15 cellular contexts compared by ENCODE assay signal in the genomic region with DNA sequence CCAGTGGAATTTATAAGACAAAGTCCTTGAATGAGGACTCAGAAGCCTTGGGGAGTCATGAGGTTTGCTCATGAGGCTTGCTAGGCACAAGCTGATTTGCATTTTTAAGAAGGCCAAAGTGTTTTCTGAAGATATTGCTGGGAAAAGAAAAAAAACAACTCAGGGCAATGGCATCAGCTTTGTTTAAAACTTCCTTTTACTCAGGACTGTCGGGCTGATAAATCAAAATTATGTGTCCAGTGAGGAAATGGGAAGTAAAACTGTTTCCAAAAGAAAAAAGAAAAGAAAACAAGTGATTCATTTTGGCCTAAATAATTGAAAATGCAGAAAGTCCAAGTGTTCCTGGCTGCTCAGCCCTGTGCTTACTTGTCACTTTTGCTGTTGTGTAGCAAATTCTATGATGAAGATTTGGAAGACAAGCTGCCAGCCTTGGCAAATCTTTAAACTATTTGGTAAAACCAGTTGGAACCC.
DNase-seq lines count a peak whose midpoint lies in the region; ATAC-seq and TF ChIP-seq lines count a peak whose summit lies in the region.
"Had no signal": no experiment of that assay in that cellular context is flagged by ENCODE, and none has a peak within 500 bp of the region (broad histone marks: within the 10 kb centered on the region; RNA-seq: fewer than 3 reads in every experiment).

No MANE protein-coding gene starts in this region.

- intact Hi-C loops in left cardiac atrium (cut with DNase I) (no loop called here), gastrocnemius medialis (cut with DNase I; ENCODE audit: low total_unique reads) (no loop called here)

- no peaks in the 10 kb centered on the region for H3K9me3 Mint-ChIP-seq in progenitor cell of endocrine pancreas (ENCODE audit: low read depth)
- H3K9me3 Mint-ChIP-seq: T-cell had no signal

- H3K4me3 ChIP-seq in gastrocnemius medialis: no peak overlapping the region
- H3K4me3 ChIP-seq: tibial nerve had no signal

- DNase-seq in CD1c-positive myeloid dendritic cell (ENCODE audit: extremely low spot score) (peak; percentile 75), SK-MEL-5 (ENCODE audit: low read depth, low spot score) (peak; percentile 51), left cardiac atrium (no peak), gastrocnemius medialis (peak; percentile 6 to 29), HCEC 1CT (no peak), progenitor cell of endocrine pancreas (ENCODE audit: low spot score, unreplicated experiment) (no peak)
- no peak for DNase-seq in stimulated activated CD4-positive, alpha-beta T cell treated with anti-CD3 and anti-CD28 coated beads, Interleukin-4, amount 100 ng/mL, for 1 hour
- DNase-seq in activated T-cell treated with anti-CD3 and anti-CD28 coated beads, Interleukin-2, amount 50 U/mL, for 1 hour: no peak
- DNase-seq: BE2C; NCI-H446 treated with DMSO at 0.1 percent for 48 hours; stimulated activated CD4-positive, alpha-beta T cell treated with anti-CD3 and anti-CD28 coated beads, Interleukin-15, amount 100 ng/mL, for 24 hours; T-cell had no signal

- H3K4me3 Mint-ChIP-seq in progenitor cell of endocrine pancreas (ENCODE audit: low read depth): no peak overlapping the region
- H3K4me3 Mint-ChIP-seq: mesothelial cell of epicardium, T-cell had no signal

- H3K27me3 ChIP-seq in gastrocnemius medialis: no peaks in the 10 kb centered on the region
- H3K27me3 ChIP-seq: BE2C, tibial nerve had no signal

- no peaks in the 10 kb centered on the region for H3K4me1 Mint-ChIP-seq in progenitor cell of endocrine pancreas (ENCODE audit: low read depth)

- H3K9me3 ChIP-seq in gastrocnemius medialis: no peaks in the 10 kb centered on the region
- H3K9me3 ChIP-seq: BE2C, tibial nerve had no signal

- peak; percentile 34 to 49 for ATAC-seq in left cardiac atrium
- ATAC-seq in gastrocnemius medialis: peak; percentile 58 to 60
- ATAC-seq: Panc1, T-cell had no signal

- H3K36me3 ChIP-seq in gastrocnemius medialis: no peaks in the 10 kb centered on the region
- H3K36me3 ChIP-seq: BE2C, tibial nerve had no signal

- H3K27ac ChIP-seq in gastrocnemius medialis: peak overlapping the region in 2 of 4 donors; percentile 16 to 34

- H3K27ac Mint-ChIP-seq in progenitor cell of endocrine pancreas: no peak overlapping the region
- H3K27ac Mint-ChIP-seq: mesothelial cell of epicardium, T-cell had no signal

- H3K4me1 ChIP-seq in gastrocnemius medialis: peaks cover 0 to 4% of the 10 kb centered on the region in 2 donors

- no peak for TF ChIP-seq POLR2A in gastrocnemius medialis (IDR thresholded peaks at IDR 0.05)

- TF ChIP-seq CTCF in gastrocnemius medialis (IDR thresholded peaks at IDR 0.05 in 4 of 5, conservative IDR thresholded peaks at IDR 0.05 in 1 of 5): no peak
- no peak for TF ChIP-seq CTCF in progenitor cell of endocrine pancreas (IDR thresholded peaks at IDR 0.05; ENCODE audit: unreplicated experiment)

- in situ Hi-C loops in SK-MEL-5 (cut with HindIII; ENCODE audit: low pct_unique_long_range_greater_than_20kb, low sequenced_read_pairs): no loop called here
- in situ Hi-C loops in gastrocnemius medialis (cut with MboI; ENCODE audit: low sequenced_read_pairs in 4 of 4): no loop called here

- no peaks in the 10 kb centered on the region for H3K27me3 Mint-ChIP-seq in progenitor cell of endocrine pancreas

- H3K36me3 Mint-ChIP-seq in progenitor cell of endocrine pancreas (ENCODE audit: insufficient read depth): no peaks in the 10 kb centered on the region
- H3K36me3 Mint-ChIP-seq: mesothelial cell of epicardium, T-cell had no signal

Comparison
In these comparisons a context has a peak if more than half of its experiments do, and no peak if none do; other contexts are left out.
1. DNase-seq: peak in CD1c-positive myeloid dendritic cell (single experiment), SK-MEL-5 (single experiment) and gastrocnemius medialis (2 of 2); none in left cardiac atrium (single experiment), HCEC 1CT (single experiment), stimulated activated CD4-positive, alpha-beta T cell treated with anti-CD3 and anti-CD28 coated beads, Interleukin-4, amount 100 ng/mL, for 1 hour (single experiment), progenitor cell of endocrine pancreas (single experiment) and activated T-cell treated with anti-CD3 and anti-CD28 coated beads, Interleukin-2, amount 50 U/mL, for 1 hour (single experiment).